19 cellular contexts compared by ENCODE assay signal in the genomic region with DNA sequence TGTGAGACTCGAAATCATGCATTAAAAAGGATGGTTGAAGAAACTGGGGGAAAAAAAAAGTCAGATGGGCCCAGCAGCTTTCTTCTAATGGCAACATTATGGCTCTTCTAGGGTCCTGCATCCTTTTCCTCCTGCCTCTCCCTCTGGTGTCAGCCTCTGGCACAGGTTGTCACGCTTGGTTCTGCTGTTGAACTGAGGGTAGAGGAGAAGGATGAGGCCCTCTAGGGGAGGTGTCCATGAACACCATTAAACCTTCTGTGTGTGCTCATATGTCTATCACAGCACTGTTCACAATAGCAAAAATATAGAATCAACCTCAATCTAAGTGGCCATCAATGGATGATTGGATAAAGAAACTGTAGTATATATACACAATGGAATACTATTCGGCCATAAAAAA. TPM values are rescaled to one million over a fixed set of nuclear protein-coding genes. Genes with fewer than 3 reads are reported as not detected.
A peak's percentile ranks its signal among the peaks of the same experiment; 100 is the strongest.
DNase-seq lines count a peak whose midpoint lies in the region; ATAC-seq and TF ChIP-seq lines count a peak whose summit lies in the region.
"Had no signal": no experiment of that assay in that cellular context is flagged by ENCODE, and none has a peak within 500 bp of the region (broad histone marks: within the 10 kb centered on the region; RNA-seq: fewer than 3 reads in every experiment).

No MANE protein-coding gene starts in this region.

- intact Hi-C loops in PC-3 (cut with micrococcal nuclease) = no loop called here

- no TSS peak for BruUV-seq in PC-3 (replicated peaks; lab: Mats Ljungman, UMichigan)

- no peak overlapping the region for H3K27ac ChIP-seq in PC-3 (ENCODE audit: low read length)
- H3K27ac ChIP-seq: thyroid gland had no signal

- no peaks in the 10 kb centered on the region for H3K36me3 ChIP-seq in HAP-1 (replicated peaks)
- H3K36me3 ChIP-seq in PC-3 (ENCODE audit: low read depth, low read length) = no peaks in the 10 kb centered on the region
- H3K36me3 ChIP-seq: thyroid gland had no signal

- no peak overlapping the region for H3K4me3 ChIP-seq in HAP-1
- no peak overlapping the region for H3K4me3 ChIP-seq in PC-3 (ENCODE audit: low read length)
- H3K4me3 ChIP-seq: thyroid gland had no signal

- no peak overlapping the region for H3K4me3 Mint-ChIP-seq in type B pancreatic cell
- H3K4me3 Mint-ChIP-seq: activated CD4-positive, alpha-beta memory T cell treated with anti-CD3 and anti-CD28 coated beads for 36 hours; activated naive CD4-positive, alpha-beta T cell treated with anti-CD3 and anti-CD28 coated beads, Interleukin-2, amount 10 ng/mL, durations not matched to agents 7 days and 5 days; CD8-positive, alpha-beta memory T cell; central memory CD8-positive, alpha-beta T cell had no signal

- peaks cover 26% of the 10 kb centered on the region for H3K4me1 Mint-ChIP-seq in type B pancreatic cell (ENCODE audit: unreplicated experiment)

- no peak for TF ChIP-seq POLR2A in erythroblast (IDR thresholded peaks at IDR 0.05; ENCODE audit: low read length)

- DNase-seq in EH (ENCODE audit: low read depth) = peak; percentile 20
- peak; percentile 24 to 26 for DNase-seq in HAP-1 (ENCODE audit: low spot score in 2 of 2)
- peak; percentile 51 for DNase-seq in PC-3
- DNase-seq in erythroblast (lab: John Stamatoyannopoulos, UW) = peak; percentile 8 to 10
- DNase-seq in pons (ENCODE audit: low spot score) = no peak
- no peak for DNase-seq in type B pancreatic cell (ENCODE audit: extremely low spot score, unreplicated experiment)
- DNase-seq: activated CD4-positive, alpha-beta memory T cell treated with anti-CD3 and anti-CD28 coated beads for 36 hours; activated naive CD4-positive, alpha-beta T cell treated with anti-CD3 and anti-CD28 coated beads, Interleukin-2, amount 10 ng/mL, durations not matched to agents 7 days and 5 days; CD8-positive, alpha-beta memory T cell; H7; NCI-H1417 treated with DMSO at 0.1 percent for 48 hours; NK-92 treated with Interleukin-12 subunit alpha and Interleukin-12 subunit beta, amount 100 ng/mL, for 24 hours; T-helper 1 cell; thyroid gland had no signal

- H3F3A ChIP-seq in PC-3 (ENCODE audit: low read length, unreplicated experiment) = no peaks in the 10 kb centered on the region

- TF ChIP-seq CTCF in PC-3 (conservative IDR thresholded peaks at IDR 0.05; ENCODE audit: low read depth, low read length) (peak; percentile 53), type B pancreatic cell (conservative IDR thresholded peaks at IDR 0.05) (no peak)

- POLR2A ChIA-PET in PC-3 (lab: Charles Lee; ENCODE audit: unreplicated experiment) = no interaction called here

- H3K9me3 Mint-ChIP-seq in type B pancreatic cell = no peaks in the 10 kb centered on the region
- H3K9me3 Mint-ChIP-seq: activated CD4-positive, alpha-beta memory T cell treated with anti-CD3 and anti-CD28 coated beads for 36 hours; activated naive CD4-positive, alpha-beta T cell treated with anti-CD3 and anti-CD28 coated beads, Interleukin-2, amount 10 ng/mL, durations not matched to agents 7 days and 5 days; CD8-positive, alpha-beta memory T cell; central memory CD8-positive, alpha-beta T cell had no signal

- H3K9me2 ChIP-seq in PC-3 (replicated peaks; ENCODE audit: low read length) = no peaks in the 10 kb centered on the region

- no peak overlapping the region for H2AFZ ChIP-seq in PC-3 (ENCODE audit: low read length)

- no peaks in the 10 kb centered on the region for H3K9me3 ChIP-seq in HAP-1
- no peaks in the 10 kb centered on the region for H3K9me3 ChIP-seq in PC-3 (ENCODE audit: low read length)
- H3K9me3 ChIP-seq: thyroid gland had no signal

- no peaks in the 10 kb centered on the region for H3K79me2 ChIP-seq in PC-3 (ENCODE audit: low read length)

- H3K27ac Mint-ChIP-seq in type B pancreatic cell = no peak overlapping the region
- H3K27ac Mint-ChIP-seq: activated CD4-positive, alpha-beta memory T cell treated with anti-CD3 and anti-CD28 coated beads for 36 hours; activated naive CD4-positive, alpha-beta T cell treated with anti-CD3 and anti-CD28 coated beads, Interleukin-2, amount 10 ng/mL, durations not matched to agents 7 days and 5 days; CD8-positive, alpha-beta memory T cell had no signal

- no peak overlapping the region for H3K9ac ChIP-seq in PC-3 (ENCODE audit: low read length)

- no peaks in the 10 kb centered on the region for H4K20me1 ChIP-seq in PC-3 (ENCODE audit: low read length)

- H3K4me2 ChIP-seq in PC-3 (ENCODE audit: low read length) = no peak overlapping the region

- H3K27me3 ChIP-seq in HAP-1 (ENCODE audit: low read depth) (no peaks in the 10 kb centered on the region; the same call in 1 of the 2 replicates), PC-3 (ENCODE audit: low read length) (no peaks in the 10 kb centered on the region)
- H3K27me3 ChIP-seq: thyroid gland had no signal

- no peaks in the 10 kb centered on the region for H3K36me3 Mint-ChIP-seq in type B pancreatic cell
- H3K36me3 Mint-ChIP-seq: activated CD4-positive, alpha-beta memory T cell treated with anti-CD3 and anti-CD28 coated beads for 36 hours; activated naive CD4-positive, alpha-beta T cell treated with anti-CD3 and anti-CD28 coated beads, Interleukin-2, amount 10 ng/mL, durations not matched to agents 7 days and 5 days; CD8-positive, alpha-beta memory T cell had no signal

- CTCF ChIA-PET in PC-3 (lab: Charles Lee) = no interaction called here

- ATAC-seq in PC-3 (peak; percentile 48; the same call in 1 of the 2 replicates), GM21717 (IDR thresholded peaks at IDR 0.05; ENCODE audit: unreplicated experiment) (no peak), GM18870 (IDR thresholded peaks at IDR 0.05; ENCODE audit: unreplicated experiment) (no peak)

- peaks cover 3% of the 10 kb centered on the region for H3K27me3 Mint-ChIP-seq in type B pancreatic cell
- H3K27me3 Mint-ChIP-seq: activated CD4-positive, alpha-beta memory T cell treated with anti-CD3 and anti-CD28 coated beads for 36 hours; activated naive CD4-positive, alpha-beta T cell treated with anti-CD3 and anti-CD28 coated beads, Interleukin-2, amount 10 ng/mL, durations not matched to agents 7 days and 5 days; CD8-positive, alpha-beta memory T cell had no signal

- in situ Hi-C loops in HAP-1 (cut with MboI; ENCODE audit: low sequenced_read_pairs) = no loop called here

- H3K4me1 ChIP-seq in HAP-1 = no peaks in the 10 kb centered on the region
- H3K4me1 ChIP-seq in PC-3 (ENCODE audit: insufficient read depth, low read length) = no peaks in the 10 kb centered on the region

RNA-seq across cellular contexts. Expression of gene BUD13, which starts 36.0 kb away (rescaled TPM):
- 28.9 and 38.0 TPM in 2 replicates for total RNA-seq in PC-3 (2014; rRNA removed)
- total RNA-seq in type B pancreatic cell (ENCODE audit: low replicate concordance) = 20.3 and 23.8 TPM in 2 replicates

RNA-seq across cellular contexts. Expression of gene ZPR1, which starts 51.1 kb away (rescaled TPM):
- total RNA-seq in PC-3 (2014; rRNA removed) (86.5 and 89.5 TPM in 2 replicates), type B pancreatic cell (ENCODE audit: low replicate concordance) (41.2 and 57.0 TPM in 2 replicates)

RNA-seq across cellular contexts. Expression of gene APOA5, which starts 54.9 kb away (rescaled TPM):
- total RNA-seq in PC-3 (2014; rRNA removed) (not detected in 2 replicates), type B pancreatic cell (ENCODE audit: low replicate concordance) (0.95 TPM in 1 of 2 replicates, not detected in the other)
- total RNA-seq: activated CD4-positive, alpha-beta memory T cell treated with anti-CD3 and anti-CD28 coated beads for 36 hours; CD8-positive, alpha-beta memory T cell; endothelial cell of umbilical vein; omental fat pad; thyroid gland had no signal

Comparison
In these comparisons a context has a peak if more than half of its experiments do, and no peak if none do; other contexts are left out.
1. DNase-seq: peak in EH (single experiment), HAP-1 (2 of 2), PC-3 (single experiment) and erythroblast (2 of 2); none in pons (single experiment) and type B pancreatic cell (single experiment).